ENCODE assay signal across 8 cellular contexts in the genomic region with DNA sequence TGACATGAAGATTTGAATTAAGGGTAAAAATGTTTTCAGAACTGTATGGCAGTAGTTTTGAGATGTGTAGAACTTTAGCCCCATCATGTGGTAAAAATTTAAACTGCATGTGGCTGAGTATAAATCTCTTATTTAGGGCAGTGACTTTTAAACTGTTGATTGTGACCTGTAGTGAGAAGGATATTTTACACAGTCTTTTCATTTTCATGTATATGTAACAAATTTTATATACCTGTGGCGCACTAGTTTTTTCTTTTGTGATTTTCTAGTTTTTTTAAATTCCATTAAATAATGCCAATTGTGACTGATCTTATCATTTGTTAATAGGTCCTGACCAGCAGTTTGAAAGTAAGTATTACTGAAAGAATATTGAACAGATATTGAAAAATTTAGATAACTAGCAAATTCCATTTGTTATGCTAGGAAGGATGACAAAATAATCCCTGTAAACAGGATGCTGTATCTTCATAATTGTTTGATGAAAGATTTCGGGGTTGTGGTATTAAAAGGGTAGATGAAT. TPM values are rescaled to one million over a fixed set of nuclear protein-coding genes. Genes with fewer than 3 reads are reported as not detected.
DNase-seq lines count a peak whose midpoint lies in the region; ATAC-seq and TF ChIP-seq lines count a peak whose summit lies in the region.

No MANE protein-coding gene starts in this region.

- H3K4me3 ChIP-seq in hepatocyte, result no peak overlapping the region

- peak; percentile 28 for DNase-seq in activated T-cell treated with anti-CD3 and anti-CD28 coated beads for 24 hours (ENCODE audit: low read depth)
- DNase-seq in activated T-cell treated with anti-CD3 and anti-CD28 coated beads, Interleukin-2, amount 50 U/mL, for 48 hours, result no peak
- DNase-seq in NCI-H748 (lab: John Stamatoyannopoulos, UW; ENCODE audit: unreplicated experiment), result peak; percentile 46
- peak; percentile 75 for DNase-seq in astrocyte of the hippocampus (ENCODE audit: low read depth, low spot score)
- peak; percentile 69 for DNase-seq in hepatocyte (ENCODE audit: low spot score)
- peak; percentile 44 for DNase-seq in smooth muscle cell of the brain vasculature (ENCODE audit: low read depth, low spot score)

- WGBS in hepatocyte (ENCODE audit: low lambda C conversion rate, missing lambda C conversion rate), result 91% methylated on average over 2 of the region's 2 CpGs

- H4K20me1 ChIP-seq in hepatocyte (ENCODE audit: insufficient read depth, poor library complexity, severe bottlenecking), result peaks cover 55% of the 10 kb centered on the region

- H2AFZ ChIP-seq in hepatocyte, result no peak overlapping the region

- ATAC-seq in HG02759 (IDR thresholded peaks at IDR 0.05; ENCODE audit: unreplicated experiment) (peak; percentile 55), GM18873 (IDR thresholded peaks at IDR 0.05; ENCODE audit: low FRiP score, unreplicated experiment) (no peak)

- no peaks in the 10 kb centered on the region for H3K27me3 ChIP-seq in hepatocyte

- H3K36me3 ChIP-seq in hepatocyte (replicated peaks; ENCODE audit: insufficient read depth, low read depth), result no peaks in the 10 kb centered on the region

- no peaks in the 10 kb centered on the region for H3K4me1 ChIP-seq in hepatocyte (ENCODE audit: insufficient read depth)

- no peaks in the 10 kb centered on the region for H3K9me3 ChIP-seq in hepatocyte (ENCODE audit: low read depth)

- H3K27ac ChIP-seq in hepatocyte, result no peak overlapping the region

- peaks cover 95% of the 10 kb centered on the region for H3K79me2 ChIP-seq in hepatocyte

- no peaks in the 10 kb centered on the region for H3K9me2 ChIP-seq in hepatocyte (replicated peaks; ENCODE audit: insufficient read depth)

- H3K4me2 ChIP-seq in hepatocyte, result no peak overlapping the region

- TF ChIP-seq CTCF in hepatocyte (IDR thresholded peaks at IDR 0.05; ENCODE audit: poor library complexity), result peak; percentile 89

RNA-seq across cellular contexts. Expression of a gene that starts 47.2 kb away (rescaled TPM):
- total RNA-seq in hepatocyte, result 86.1 and 95.4 TPM in 2 replicates
- 47.0 and 49.0 TPM in 2 replicates for polyA plus RNA-seq in hepatocyte

Comparison
In these comparisons a context has a peak if more than half of its experiments do, and no peak if none do; other contexts are left out.
1. DNase-seq: peak in activated T-cell treated with anti-CD3 and anti-CD28 coated beads for 24 hours (single experiment), NCI-H748 (single experiment), astrocyte of the hippocampus (single experiment), hepatocyte (single experiment) and smooth muscle cell of the brain vasculature (single experiment); none in activated T-cell treated with anti-CD3 and anti-CD28 coated beads, Interleukin-2, amount 50 U/mL, for 48 hours (0 of 2).